11 cellular contexts compared by ENCODE assay signal in the genomic region with DNA sequence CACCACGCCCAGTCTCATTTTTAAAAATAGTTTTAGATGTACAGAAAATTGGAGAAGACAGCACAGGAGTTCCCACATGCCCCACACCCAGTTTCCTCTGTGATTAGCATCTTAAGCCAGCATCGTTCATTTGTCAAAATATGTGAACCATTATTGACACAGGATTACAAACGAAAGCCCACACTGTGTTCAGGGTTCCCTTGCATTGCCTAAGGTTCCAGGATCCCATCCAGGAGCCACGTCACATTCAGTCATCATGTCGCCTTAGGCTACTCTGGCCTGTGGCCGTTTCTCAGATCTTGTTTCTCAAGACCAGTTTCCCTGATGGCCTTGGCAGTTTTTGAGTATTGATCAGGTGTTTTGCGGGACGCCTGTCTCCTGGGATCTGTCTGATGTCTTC. TPM values are rescaled to one million over a fixed set of nuclear protein-coding genes. Genes with fewer than 3 reads are reported as not detected.
DNase-seq lines count a peak whose midpoint lies in the region; ATAC-seq and TF ChIP-seq lines count a peak whose summit lies in the region.
"Had no signal": no experiment of that assay in that cellular context is flagged by ENCODE, and none has a peak within 500 bp of the region (broad histone marks: within the 10 kb centered on the region; RNA-seq: fewer than 3 reads in every experiment).

No MANE protein-coding gene starts in this region.

- peaks cover 22% of the 10 kb centered on the region for H3F3A ChIP-seq in GM23248 (ENCODE audit: insufficient read depth)

- no peak overlapping the region for H2AFZ ChIP-seq in GM23248

- intact Hi-C loops in left lung (cut with DNase I) = no loop called here

- no peaks in the 10 kb centered on the region for H3K9me3 ChIP-seq in GM23248 (ENCODE audit: low read depth)
- no peaks in the 10 kb centered on the region for H3K9me3 ChIP-seq in left lung

- H3K27me3 ChIP-seq in GM23248 (replicated peaks; ENCODE audit: insufficient read depth) (no peaks in the 10 kb centered on the region), left lung (no peaks in the 10 kb centered on the region)

- H3K79me2 ChIP-seq in GM23248 (ENCODE audit: insufficient read depth) = no peaks in the 10 kb centered on the region

- ATAC-seq in left lung (no peak), GM21576 (IDR thresholded peaks at IDR 0.05; ENCODE audit: unreplicated experiment) (no peak), GM18517 (IDR thresholded peaks at IDR 0.05; ENCODE audit: unreplicated experiment) (no peak)

- peak overlapping the region; percentile 23; the same call in 1 of the 2 replicates for H3K9ac ChIP-seq in GM23248

- H3K4me3 ChIP-seq in GM23248 (no peak overlapping the region), left lung (no peak overlapping the region)

- DNase-seq in AG08396 (ENCODE audit: low spot score) (peak; percentile 45), GM23248 (peak; percentile 93), amniotic stem cell (lab: John Stamatoyannopoulos, UW) (peak; percentile 54), left lung (peak in 1 of 2 donors; percentile 10), medulla oblongata (ENCODE audit: extremely low spot score) (no peak), RKO (ENCODE audit: low spot score) (no peak)
- DNase-seq: activated T-cell treated with anti-CD3 and anti-CD28 coated beads, Interleukin-2, amount 50 U/mL, for 4 hours; kidney glomerular epithelial cell; NCI-H226 had no signal

- no peaks in the 10 kb centered on the region for H4K20me1 ChIP-seq in GM23248 (ENCODE audit: insufficient read depth)

- H3K9me2 ChIP-seq in GM23248 (ENCODE audit: insufficient read depth) = no peaks in the 10 kb centered on the region

- H3K27ac ChIP-seq in GM23248 = peak overlapping the region; percentile 71
- H3K27ac ChIP-seq in left lung = peak overlapping the region; percentile 65 to 84

- H3K4me2 ChIP-seq in GM23248 (ENCODE audit: unreplicated experiment) = peak overlapping the region; percentile 55

- H3K36me3 ChIP-seq in GM23248 (ENCODE audit: low read depth) (no peaks in the 10 kb centered on the region), left lung (no peaks in the 10 kb centered on the region)

- in situ Hi-C loops in GM23248 (cut with MboI) = no loop called here

- H3K4me1 ChIP-seq in GM23248 (ENCODE audit: insufficient read depth) (peaks cover 16% of the 10 kb centered on the region), left lung (peaks cover 5 to 69% of the 10 kb centered on the region in 2 donors)

- no peak for TF ChIP-seq CTCF in left lung (IDR thresholded peaks at IDR 0.05)

- WGBS in GM23248 (ENCODE audit: low coverage in 1 of 2, low lambda C conversion rate in 2 of 2, missing lambda C conversion rate in 2 of 2), 2 experiments = 6 to 11% methylated on average over 8 of the region's 8 CpGs

RNA-seq across cellular contexts. Expression of gene TNFRSF1B, which starts 34.7 kb away (rescaled TPM):
- 0.25 and 2.9 TPM in 2 replicates for total RNA-seq in GM23248 (2014; rRNA removed; shearing (Covaris generic))
- polyA plus RNA-seq in GM23248 (2016; fragmentation: Nextera tagmentation; extraction: Ambion mirVana) = 1.1 and 1.3 TPM in 2 replicates
- 100 to 1,000 TPM in 1 of 2 donors, 10 to 100 TPM in 1; 33.0 to 109 TPM for total RNA-seq in left lung

Comparison
In these comparisons a context has a peak if more than half of its experiments do, and no peak if none do; other contexts are left out.
1. DNase-seq: peak in AG08396 (single experiment), GM23248 (single experiment) and amniotic stem cell (single experiment); none in medulla oblongata (single experiment) and RKO (single experiment).